ENCODE assay signal across 1 cellular context in the genomic region with DNA sequence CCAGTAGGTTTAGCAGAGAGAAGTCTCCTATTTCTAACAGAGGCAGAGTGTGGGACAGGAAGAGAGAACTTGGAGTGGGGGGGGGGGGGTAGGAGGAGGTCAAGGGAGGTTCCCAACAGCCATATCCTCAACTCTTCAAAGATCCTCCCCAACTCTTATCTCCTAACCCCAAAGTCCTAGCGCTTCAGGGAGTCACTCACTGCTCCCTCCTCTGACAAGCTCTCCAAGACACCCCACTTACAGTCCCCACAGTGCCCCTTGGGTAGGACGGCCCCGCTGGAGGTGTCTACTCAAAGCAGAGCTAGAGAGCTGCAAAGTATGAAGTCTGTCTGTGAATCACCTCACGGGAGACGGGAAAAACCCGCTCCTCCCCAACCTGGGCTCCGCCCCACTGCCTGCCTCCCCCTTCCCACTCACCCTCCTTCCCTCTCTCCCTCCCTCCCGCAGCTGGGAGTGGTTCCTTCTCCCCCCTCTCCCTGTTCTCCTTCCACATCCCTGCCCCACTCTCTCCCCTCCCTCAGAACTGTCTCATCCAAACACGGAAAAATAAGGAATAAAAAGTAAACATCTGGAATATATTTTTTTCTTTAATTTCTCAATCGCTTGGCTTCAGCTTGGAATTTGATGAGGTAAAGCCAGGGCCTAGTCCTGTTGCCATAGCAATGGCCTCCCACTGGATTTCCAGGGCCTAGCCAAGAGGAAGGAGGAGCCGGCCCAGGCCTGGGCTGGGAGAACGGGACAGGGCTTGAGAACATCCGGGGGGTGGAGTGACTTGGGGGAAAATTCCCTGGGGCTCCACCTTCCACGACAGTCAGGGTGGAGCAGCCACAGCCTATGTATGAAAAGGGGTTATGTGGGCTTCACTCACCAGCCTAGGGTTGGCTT.
TF ChIP-seq lines count a peak whose summit lies in the region.

No MANE protein-coding gene starts in this region.

TF ChIP-seq in PFSK-1, 5 proteins besides CTCF, POLR2A, EP300 and RAD21 (continued from another document):
- TF ChIP-seq, protein P1, sequence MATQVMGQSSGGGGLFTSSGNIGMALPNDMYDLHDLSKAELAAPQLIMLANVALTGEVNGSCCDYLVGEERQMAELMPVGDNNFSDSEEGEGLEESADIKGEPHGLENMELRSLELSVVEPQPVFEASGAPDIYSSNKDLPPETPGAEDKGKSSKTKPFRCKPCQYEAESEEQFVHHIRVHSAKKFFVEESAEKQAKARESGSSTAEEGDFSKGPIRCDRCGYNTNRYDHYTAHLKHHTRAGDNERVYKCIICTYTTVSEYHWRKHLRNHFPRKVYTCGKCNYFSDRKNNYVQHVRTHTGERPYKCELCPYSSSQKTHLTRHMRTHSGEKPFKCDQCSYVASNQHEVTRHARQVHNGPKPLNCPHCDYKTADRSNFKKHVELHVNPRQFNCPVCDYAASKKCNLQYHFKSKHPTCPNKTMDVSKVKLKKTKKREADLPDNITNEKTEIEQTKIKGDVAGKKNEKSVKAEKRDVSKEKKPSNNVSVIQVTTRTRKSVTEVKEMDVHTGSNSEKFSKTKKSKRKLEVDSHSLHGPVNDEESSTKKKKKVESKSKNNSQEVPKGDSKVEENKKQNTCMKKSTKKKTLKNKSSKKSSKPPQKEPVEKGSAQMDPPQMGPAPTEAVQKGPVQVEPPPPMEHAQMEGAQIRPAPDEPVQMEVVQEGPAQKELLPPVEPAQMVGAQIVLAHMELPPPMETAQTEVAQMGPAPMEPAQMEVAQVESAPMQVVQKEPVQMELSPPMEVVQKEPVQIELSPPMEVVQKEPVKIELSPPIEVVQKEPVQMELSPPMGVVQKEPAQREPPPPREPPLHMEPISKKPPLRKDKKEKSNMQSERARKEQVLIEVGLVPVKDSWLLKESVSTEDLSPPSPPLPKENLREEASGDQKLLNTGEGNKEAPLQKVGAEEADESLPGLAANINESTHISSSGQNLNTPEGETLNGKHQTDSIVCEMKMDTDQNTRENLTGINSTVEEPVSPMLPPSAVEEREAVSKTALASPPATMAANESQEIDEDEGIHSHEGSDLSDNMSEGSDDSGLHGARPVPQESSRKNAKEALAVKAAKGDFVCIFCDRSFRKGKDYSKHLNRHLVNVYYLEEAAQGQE (IDR thresholded peaks at IDR 0.05; ENCODE audit: insufficient read depth in 1 of 2, low read depth in 2 of 2, low read length in 2 of 2): peak in 1 of 2 experiments; percentile 59; a peak in 1 of 4 replicates
TF ChIP-seq in PFSK-1: peak in this region for 4.
